Comparison of ENCODE assay signal across 17 cellular contexts in the genomic region with DNA sequence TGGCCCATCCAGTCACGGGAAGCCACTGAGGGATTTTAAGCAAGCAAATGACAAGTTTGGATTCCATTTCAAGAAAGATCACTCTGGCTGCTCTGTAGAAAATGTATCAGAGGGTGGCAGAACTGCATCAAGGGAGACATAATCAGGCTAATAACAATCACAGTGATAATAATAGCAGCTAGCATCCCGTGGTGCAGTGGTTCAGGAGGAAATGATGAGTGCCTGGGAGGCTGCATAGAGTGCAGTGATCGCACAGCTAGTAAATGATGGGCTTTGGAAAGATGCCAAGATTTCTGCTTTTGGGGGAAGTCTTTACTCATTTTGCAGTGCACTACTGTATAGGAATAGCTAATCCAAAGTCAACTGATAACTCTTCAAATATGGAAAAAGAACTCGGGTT. TPM values are rescaled to one million over a fixed set of nuclear protein-coding genes. Genes with fewer than 3 reads are reported as not detected.
A peak's percentile ranks its signal among the peaks of the same experiment; 100 is the strongest.
DNase-seq lines count a peak whose midpoint lies in the region; ATAC-seq and TF ChIP-seq lines count a peak whose summit lies in the region.
"Had no signal": no experiment of that assay in that cellular context is flagged by ENCODE, and none has a peak within 500 bp of the region (broad histone marks: within the 10 kb centered on the region; RNA-seq: fewer than 3 reads in every experiment).

No MANE protein-coding gene starts in this region.

- DNase-seq in left ventricle myocardium superior (no peak), Right ventricle myocardium superior (no peak), NCI-H69 (lab: John Stamatoyannopoulos, UW) (peak; percentile 65), endothelial cell (ENCODE audit: low spot score) (no peak), GF-D8 (lab: John Stamatoyannopoulos, UW) (no peak), stomach (no peak), DMS 273 treated with DMSO at 0.1 percent for 48 hours (lab: John Stamatoyannopoulos, UW) (no peak)
- no peak for DNase-seq in stimulated activated naive B cell treated with anti-CD40 and anti-IgM and Interleukin-4, amounts not matched to agents 10 μg/mL and 1 μg/mL and 100 μg/mL, for 72 hours
- DNase-seq: activated CD4-positive, alpha-beta T cell treated with anti-CD3 and anti-CD28 coated beads for 1 hour; effector CD4-positive, alpha-beta T cell; H7; NCI-H510A; SHP77 treated with DMSO at 0.1 percent for 48 hours; stimulated activated CD4-positive, alpha-beta T cell treated with anti-CD3 and anti-CD28 coated beads, Interleukin-2, amount 100 ng/mL, for 24 hours; stimulated activated naive CD4-positive, alpha-beta T cell treated with Interleukin-2 at 50 U/mL for 16 hours had no signal

- H3K27me3 Mint-ChIP-seq in endothelial cell (ENCODE audit: unreplicated experiment), result peaks cover 2% of the 10 kb centered on the region
- no peaks in the 10 kb centered on the region for H3K27me3 Mint-ChIP-seq in stimulated activated naive B cell treated with anti-CD40 and anti-IgM and Interleukin-4, amounts not matched to agents 10 μg/mL and 1 μg/mL and 100 μg/mL, for 72 hours

- WGBS in stomach, 5 donors, result 28 to 53% (median 47%) methylated on average over 4 of the region's 4 CpGs

- peaks cover 62% of the 10 kb centered on the region for H3K4me1 Mint-ChIP-seq in endothelial cell (ENCODE audit: unreplicated experiment)
- H3K4me1 Mint-ChIP-seq in stimulated activated naive B cell treated with anti-CD40 and anti-IgM and Interleukin-4, amounts not matched to agents 10 μg/mL and 1 μg/mL and 100 μg/mL, for 72 hours, result peaks cover 53 to 90% of the 10 kb centered on the region in 2 donors

- peak overlapping the region; percentile 13 for H3K27ac Mint-ChIP-seq in endothelial cell (ENCODE audit: unreplicated experiment)
- peak overlapping the region; percentile 59 for H3K27ac Mint-ChIP-seq in stimulated activated naive B cell treated with anti-CD40 and anti-IgM and Interleukin-4, amounts not matched to agents 10 μg/mL and 1 μg/mL and 100 μg/mL, for 72 hours

- no peak overlapping the region for H3K4me3 Mint-ChIP-seq in endothelial cell (ENCODE audit: unreplicated experiment)
- no peak overlapping the region for H3K4me3 Mint-ChIP-seq in stimulated activated naive B cell treated with anti-CD40 and anti-IgM and Interleukin-4, amounts not matched to agents 10 μg/mL and 1 μg/mL and 100 μg/mL, for 72 hours

- TF ChIP-seq EP300 in stomach (IDR thresholded peaks at IDR 0.05), result no peak

- ATAC-seq in left ventricle myocardium superior, result peak; percentile 28
- no peak for ATAC-seq in Right ventricle myocardium superior (ENCODE audit: poor library complexity)
- no peak for ATAC-seq in stimulated activated naive B cell treated with anti-CD40 and anti-IgM and Interleukin-4, amounts not matched to agents 10 μg/mL and 1 μg/mL and 100 μg/mL, for 72 hours (replicated peaks)

- intact Hi-C loops in left ventricle myocardium superior (cut with micrococcal nuclease), result no loop called here
- intact Hi-C loops in Right ventricle myocardium superior (cut with DNase I), result no loop called here
- intact Hi-C loops in stomach (cut with DNase I; ENCODE audit: low total_unique reads), result no loop called here

- H3K9me3 ChIP-seq in stomach, result no peaks in the 10 kb centered on the region
- H3K9me3 ChIP-seq: prostate gland had no signal

- H3K36me3 ChIP-seq in stomach, result no peaks in the 10 kb centered on the region
- H3K36me3 ChIP-seq: prostate gland had no signal

- H3K4me3 ChIP-seq in stomach, result no peak overlapping the region
- H3K4me3 ChIP-seq: prostate gland had no signal

- no peaks in the 10 kb centered on the region for H3K9me3 Mint-ChIP-seq in endothelial cell (ENCODE audit: unreplicated experiment)
- H3K9me3 Mint-ChIP-seq in stimulated activated naive B cell treated with anti-CD40 and anti-IgM and Interleukin-4, amounts not matched to agents 10 μg/mL and 1 μg/mL and 100 μg/mL, for 72 hours, result no peaks in the 10 kb centered on the region

- TF ChIP-seq CTCF in endothelial cell (IDR thresholded peaks at IDR 0.05; ENCODE audit: unreplicated experiment) (no peak), stomach (IDR thresholded peaks at IDR 0.05) (no peak)

- peaks cover 27 to 94% (median 65%) of the 10 kb centered on the region in 4 donors for H3K4me1 ChIP-seq in stomach

- peak overlapping the region in 1 of 5 donors; percentile 22 for H3K27ac ChIP-seq in stomach
- H3K27ac ChIP-seq: C4-2B, prostate gland had no signal

- no peak for TF ChIP-seq POLR2A in stomach (IDR thresholded peaks at IDR 0.05)

- no peaks in the 10 kb centered on the region for H3K27me3 ChIP-seq in stomach

- H3K36me3 Mint-ChIP-seq in endothelial cell (ENCODE audit: low read depth, unreplicated experiment), result peaks cover 10% of the 10 kb centered on the region
- H3K36me3 Mint-ChIP-seq in stimulated activated naive B cell treated with anti-CD40 and anti-IgM and Interleukin-4, amounts not matched to agents 10 μg/mL and 1 μg/mL and 100 μg/mL, for 72 hours, result peaks cover 12 to 16% of the 10 kb centered on the region in 2 donors

RNA-seq across cellular contexts. Expression of gene TNRC6B, which starts 35.8 kb away (rescaled TPM):
- total RNA-seq in left ventricle myocardium superior (49.3 TPM), Right ventricle myocardium superior (37.5 TPM), endothelial cell (ENCODE audit: unreplicated experiment) (53.4 TPM), stomach (100 to 1,000 TPM in 1 of 5 donors, 10 to 100 TPM in 4; 13.6 to 316 (median 47.9) TPM)
- polyA plus RNA-seq in stomach, result 1 to 10 TPM in 1 of 3 donors, under 1 TPM in 2; 0.88 to 5.8 (median 0.92) TPM
